10 cellular contexts compared by ENCODE assay signal in the genomic region with DNA sequence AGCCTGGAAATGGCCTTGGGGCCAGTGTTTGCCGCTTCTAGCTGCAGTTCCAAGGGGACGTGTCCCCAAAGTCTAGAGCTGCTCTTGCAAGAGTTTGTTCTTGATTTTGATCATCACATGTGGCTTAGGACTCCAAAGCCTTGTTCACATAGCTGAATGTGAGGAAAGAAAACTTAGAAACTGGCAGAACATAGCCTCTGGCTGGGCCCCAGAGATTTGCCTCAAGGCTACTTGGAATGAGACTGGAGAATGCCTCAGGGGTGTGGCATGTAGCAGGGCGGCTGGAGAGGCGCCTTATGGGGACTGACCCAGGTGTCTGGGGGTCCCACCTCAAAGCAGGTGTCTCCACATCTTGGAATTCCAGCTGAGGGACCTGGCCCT. TPM values are rescaled to one million over a fixed set of nuclear protein-coding genes. Genes with fewer than 3 reads are reported as not detected.
A peak's percentile ranks its signal among the peaks of the same experiment; 100 is the strongest.
DNase-seq lines count a peak whose midpoint lies in the region; ATAC-seq and TF ChIP-seq lines count a peak whose summit lies in the region.
"Had no signal": no experiment of that assay in that cellular context is flagged by ENCODE, and none has a peak within 500 bp of the region (broad histone marks: within the 10 kb centered on the region; RNA-seq: fewer than 3 reads in every experiment).

No MANE protein-coding gene starts in this region.

- POLR2A ChIA-PET in activated CD8-positive, alpha-beta T cell treated with anti-CD3 and anti-CD28 coated beads for 36 hours (lab: Charles Lee) = interaction anchor here (1.0 to 4.3 kb wide), 2 partner anchors 7 to 66 kb away, joined by 4 to 35 read pairs; no protein-coding TSS in a partner anchor

- H3K4me3 Mint-ChIP-seq in T-helper 1 cell treated with Interleukin-12 subunit alpha and Interleukin-12 subunit beta and Interleukin-4 antibody, amounts not matched to agents 30 μg/mL and 1 μg/mL, for 36 hours = peak overlapping the region; percentile 85
- peak overlapping the region; percentile 85 for H3K4me3 Mint-ChIP-seq in activated CD8-positive, alpha-beta T cell treated with anti-CD3 and anti-CD28 coated beads for 36 hours
- H3K4me3 Mint-ChIP-seq in stimulated activated memory B cell treated with anti-CD40 and anti-IgM and Interleukin-4, amounts not matched to agents 10 μg/mL and 1 μg/mL and 100 μg/mL, for 72 hours = peak overlapping the region; percentile 85

- no peak overlapping the region for H3K27ac Mint-ChIP-seq in T-helper 1 cell treated with Interleukin-12 subunit alpha and Interleukin-12 subunit beta and Interleukin-4 antibody, amounts not matched to agents 30 μg/mL and 1 μg/mL, for 36 hours
- H3K27ac Mint-ChIP-seq in activated CD8-positive, alpha-beta T cell treated with anti-CD3 and anti-CD28 coated beads for 36 hours = no peak overlapping the region
- H3K27ac Mint-ChIP-seq in stimulated activated memory B cell treated with anti-CD40 and anti-IgM and Interleukin-4, amounts not matched to agents 10 μg/mL and 1 μg/mL and 100 μg/mL, for 72 hours = peak overlapping the region; percentile 69

- no peak for ATAC-seq in activated CD8-positive, alpha-beta T cell treated with anti-CD3 and anti-CD28 coated beads for 36 hours
- no peak for ATAC-seq in stimulated activated memory B cell treated with anti-CD40 and anti-IgM and Interleukin-4, amounts not matched to agents 10 μg/mL and 1 μg/mL and 100 μg/mL, for 72 hours
- ATAC-seq in HG02678 (IDR thresholded peaks at IDR 0.05; ENCODE audit: unreplicated experiment) = no peak
- no peak for ATAC-seq in HG02973 (IDR thresholded peaks at IDR 0.05; ENCODE audit: unreplicated experiment)

- DNase-seq in T-helper 1 cell (no peak), fibroblast of pulmonary artery (ENCODE audit: low read depth) (no peak), COLO829 (ENCODE audit: low spot score) (no peak)
- no peak for DNase-seq in activated CD8-positive, alpha-beta T cell treated with anti-CD3 and anti-CD28 coated beads for 36 hours
- DNase-seq: ACHN, NCI-H1417 treated with DMSO at 0.1 percent for 48 hours had no signal

- intact Hi-C loops in activated CD8-positive, alpha-beta T cell treated with anti-CD3 and anti-CD28 coated beads for 36 hours (cut with micrococcal nuclease) = no loop called here

- no peak for TF ChIP-seq CTCF in activated CD8-positive, alpha-beta T cell treated with anti-CD3 and anti-CD28 coated beads for 36 hours (IDR thresholded peaks at IDR 0.05)
- no peak for TF ChIP-seq CTCF in fibroblast of pulmonary artery (IDR thresholded peaks at IDR 0.05; ENCODE audit: low read length, missing control alignments)

- H3K9me3 Mint-ChIP-seq in T-helper 1 cell treated with Interleukin-12 subunit alpha and Interleukin-12 subunit beta and Interleukin-4 antibody, amounts not matched to agents 30 μg/mL and 1 μg/mL, for 36 hours = no peaks in the 10 kb centered on the region
- peaks cover 2% of the 10 kb centered on the region for H3K9me3 Mint-ChIP-seq in activated CD8-positive, alpha-beta T cell treated with anti-CD3 and anti-CD28 coated beads for 36 hours
- no peaks in the 10 kb centered on the region for H3K9me3 Mint-ChIP-seq in stimulated activated memory B cell treated with anti-CD40 and anti-IgM and Interleukin-4, amounts not matched to agents 10 μg/mL and 1 μg/mL and 100 μg/mL, for 72 hours

- peaks cover 7% of the 10 kb centered on the region for H3K36me3 Mint-ChIP-seq in T-helper 1 cell treated with Interleukin-12 subunit alpha and Interleukin-12 subunit beta and Interleukin-4 antibody, amounts not matched to agents 30 μg/mL and 1 μg/mL, for 36 hours (ENCODE audit: low read depth)
- H3K36me3 Mint-ChIP-seq in activated CD8-positive, alpha-beta T cell treated with anti-CD3 and anti-CD28 coated beads for 36 hours (ENCODE audit: low read depth) = peaks cover 16% of the 10 kb centered on the region
- peaks cover 11% of the 10 kb centered on the region for H3K36me3 Mint-ChIP-seq in stimulated activated memory B cell treated with anti-CD40 and anti-IgM and Interleukin-4, amounts not matched to agents 10 μg/mL and 1 μg/mL and 100 μg/mL, for 72 hours

- CTCF ChIA-PET in activated CD8-positive, alpha-beta T cell treated with anti-CD3 and anti-CD28 coated beads for 36 hours (lab: Charles Lee) = interaction anchor here (1.5 kb wide), 1 partner anchor 9 kb away, joined by 3 read pairs; no protein-coding TSS in a partner anchor

- H3K4me3 ChIP-seq in fibroblast of pulmonary artery (replicated peaks; ENCODE audit: low read depth, low read length) = peak overlapping the region; percentile 87

- peaks cover 15% of the 10 kb centered on the region for H3K27me3 Mint-ChIP-seq in T-helper 1 cell treated with Interleukin-12 subunit alpha and Interleukin-12 subunit beta and Interleukin-4 antibody, amounts not matched to agents 30 μg/mL and 1 μg/mL, for 36 hours (ENCODE audit: low read depth)
- H3K27me3 Mint-ChIP-seq in activated CD8-positive, alpha-beta T cell treated with anti-CD3 and anti-CD28 coated beads for 36 hours = no peaks in the 10 kb centered on the region
- peaks cover 5% of the 10 kb centered on the region for H3K27me3 Mint-ChIP-seq in stimulated activated memory B cell treated with anti-CD40 and anti-IgM and Interleukin-4, amounts not matched to agents 10 μg/mL and 1 μg/mL and 100 μg/mL, for 72 hours

- peaks cover 35% of the 10 kb centered on the region for H3K4me1 Mint-ChIP-seq in T-helper 1 cell treated with Interleukin-12 subunit alpha and Interleukin-12 subunit beta and Interleukin-4 antibody, amounts not matched to agents 30 μg/mL and 1 μg/mL, for 36 hours (ENCODE audit: low read depth)
- H3K4me1 Mint-ChIP-seq in activated CD8-positive, alpha-beta T cell treated with anti-CD3 and anti-CD28 coated beads for 36 hours (ENCODE audit: low read depth) = peaks cover 46% of the 10 kb centered on the region
- peaks cover 85% of the 10 kb centered on the region for H3K4me1 Mint-ChIP-seq in stimulated activated memory B cell treated with anti-CD40 and anti-IgM and Interleukin-4, amounts not matched to agents 10 μg/mL and 1 μg/mL and 100 μg/mL, for 72 hours

RNA-seq across cellular contexts. Expression of a gene that starts 2.3 kb away (rescaled TPM):
- total RNA-seq in activated CD8-positive, alpha-beta T cell treated with anti-CD3 and anti-CD28 coated beads for 36 hours = 100 to 1,000 TPM; 118 to 122 TPM

RNA-seq across cellular contexts. Expression of a gene that starts 54.9 kb away (rescaled TPM):
- total RNA-seq in activated CD8-positive, alpha-beta T cell treated with anti-CD3 and anti-CD28 coated beads for 36 hours = 10 to 100 TPM; 18.6 to 20.7 TPM
